1 cellular context compared by ENCODE assay signal in genomic region chr3:105843895-105844500, GRCh38.
TF ChIP-seq lines count a peak whose summit lies in the region.

No MANE protein-coding gene starts in this region.

TF ChIP-seq in IMR-90, 13 proteins besides CTCF, POLR2A, EP300 and RAD21:
- TF ChIP-seq MAZ (IDR thresholded peaks at IDR 0.05; ENCODE audit: borderline replicate concordance, low read depth, low read length): no peak
- no peak for TF ChIP-seq MAFK (IDR thresholded peaks at IDR 0.05; ENCODE audit: low read depth, low read length)
- TF ChIP-seq FOS (IDR thresholded peaks at IDR 0.05; ENCODE audit: low read depth, low read length): no peak
- TF ChIP-seq SMC3 (IDR thresholded peaks at IDR 0.05; ENCODE audit: low read depth, low read length): no peak
- TF ChIP-seq USF2 (IDR thresholded peaks at IDR 0.05; ENCODE audit: low read depth, low read length): no peak
- TF ChIP-seq CHD1 (IDR thresholded peaks at IDR 0.05; ENCODE audit: low read depth, low read length): no peak
- no peak for TF ChIP-seq RCOR1 (IDR thresholded peaks at IDR 0.05; ENCODE audit: insufficient replicate concordance, low read length)
- TF ChIP-seq BHLHE40 (IDR thresholded peaks at IDR 0.05; ENCODE audit: low read depth, low read length): no peak
- no peak for TF ChIP-seq NFE2L2 (IDR thresholded peaks at IDR 0.05; ENCODE audit: low read depth, low read length)
- TF ChIP-seq MXI1 (IDR thresholded peaks at IDR 0.05; ENCODE audit: borderline replicate concordance, low read depth, low read length): no peak
- TF ChIP-seq RFX5 (IDR thresholded peaks at IDR 0.05; ENCODE audit: low read depth, low read length): no peak
- TF ChIP-seq, protein P1, sequence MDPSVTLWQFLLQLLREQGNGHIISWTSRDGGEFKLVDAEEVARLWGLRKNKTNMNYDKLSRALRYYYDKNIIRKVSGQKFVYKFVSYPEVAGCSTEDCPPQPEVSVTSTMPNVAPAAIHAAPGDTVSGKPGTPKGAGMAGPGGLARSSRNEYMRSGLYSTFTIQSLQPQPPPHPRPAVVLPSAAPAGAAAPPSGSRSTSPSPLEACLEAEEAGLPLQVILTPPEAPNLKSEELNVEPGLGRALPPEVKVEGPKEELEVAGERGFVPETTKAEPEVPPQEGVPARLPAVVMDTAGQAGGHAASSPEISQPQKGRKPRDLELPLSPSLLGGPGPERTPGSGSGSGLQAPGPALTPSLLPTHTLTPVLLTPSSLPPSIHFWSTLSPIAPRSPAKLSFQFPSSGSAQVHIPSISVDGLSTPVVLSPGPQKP (IDR thresholded peaks at IDR 0.05; ENCODE audit: borderline replicate concordance, low read depth, low read length): no peak
- no peak for TF ChIP-seq CEBPB (IDR thresholded peaks at IDR 0.05; ENCODE audit: low read depth, low read length)
TF ChIP-seq in IMR-90: peak in this region for 0.
